ENCODE assay signal across 17 cellular contexts in genomic region chr7:105829681-105830322, GRCh38. TPM values are rescaled to one million over a fixed set of nuclear protein-coding genes. Genes with fewer than 3 reads are reported as not detected.
A peak's percentile ranks its signal among the peaks of the same experiment; 100 is the strongest.
DNase-seq lines count a peak whose midpoint lies in the region; ATAC-seq, FAIRE-seq and TF ChIP-seq lines count a peak whose summit lies in the region.
"Had no signal": no experiment of that assay in that cellular context is flagged by ENCODE, and none has a peak within 500 bp of the region (broad histone marks: within the 10 kb centered on the region; RNA-seq: fewer than 3 reads in every experiment).

No MANE protein-coding gene starts in this region.

- H3K36me3 ChIP-seq in IMR-90 (ENCODE audit: control insufficient read depth, insufficient read depth, low read length): no peaks in the 10 kb centered on the region
- H3K36me3 ChIP-seq in keratinocyte (ENCODE audit: control insufficient read depth in 2 of 2, extremely low read depth in 1 of 2, insufficient read depth in 2 of 2, low read length in 2 of 2): no peaks in the 10 kb centered on the region
- H3K36me3 ChIP-seq: spleen had no signal

- peak overlapping the region; percentile 92 for H3K27ac ChIP-seq in IMR-90 (ENCODE audit: insufficient read depth, low read length)
- peak overlapping the region; percentile 31 for H3K27ac ChIP-seq in keratinocyte (ENCODE audit: control insufficient read depth, insufficient read depth, low read length)
- H3K27ac ChIP-seq: coronary artery, KMS-11, spleen had no signal

- H3K56ac ChIP-seq in IMR-90 (ENCODE audit: extremely low read depth, insufficient read depth, low read length): peak overlapping the region; percentile 89

- peak overlapping the region; percentile 68 for H2AK9ac ChIP-seq in IMR-90 (replicated peaks; ENCODE audit: low read depth, low read length, poor library complexity)

- H2AK5ac ChIP-seq in IMR-90 (ENCODE audit: low read depth, low read length): peak overlapping the region; percentile 74

- peak; percentile 68 for DNase-seq in IMR-90
- peak; percentile 17 for DNase-seq in dermis blood vessel endothelial cell
- no peak for DNase-seq in keratinocyte (ENCODE audit: low read depth, low spot score)
- DNase-seq in urothelium cell line (ENCODE audit: low spot score): peak; percentile 41
- DNase-seq in superior temporal gyrus (ENCODE audit: extremely low spot score): no peak
- no peak for DNase-seq in ACHN
- DNase-seq: activated CD8-positive, alpha-beta T cell treated with anti-CD3 and anti-CD28 coated beads, Interleukin-2, amount 10 ng/mL, durations not matched to agents 7 days and 5 days; CD4-positive, alpha-beta T cell; NCI-H1417; spleen; stimulated activated naive CD4-positive, alpha-beta T cell treated with Interleukin-2 at 50 U/mL for 16 hours had no signal

- H3K27me3 ChIP-seq in IMR-90 (ENCODE audit: control insufficient read depth, insufficient read depth, low read length) (no peaks in the 10 kb centered on the region), keratinocyte (ENCODE audit: control insufficient read depth, extremely low read depth, insufficient read depth, low read length) (no peaks in the 10 kb centered on the region)
- H3K27me3 ChIP-seq: spleen had no signal

- H4K20me1 ChIP-seq in IMR-90 (ENCODE audit: insufficient read depth, low read length): peaks cover 3% of the 10 kb centered on the region; the same call in 1 of the 2 replicates
- no peaks in the 10 kb centered on the region for H4K20me1 ChIP-seq in keratinocyte (ENCODE audit: control insufficient read depth, extremely low read depth, insufficient read depth, low read length)

- peak overlapping the region; percentile 90 for H2BK5ac ChIP-seq in IMR-90 (ENCODE audit: low read depth, low read length, poor library complexity, severe bottlenecking)

- CTCF ChIA-PET in IMR-90 (lab: Yijun Ruan, JAX): no interaction called here

- intact Hi-C loops in IMR-90 (cut with micrococcal nuclease): loop anchor here (1.0 to 5.0 kb wide), 4 partner anchors 34 to 212 kb away; partner anchors contain the start of gene ATXN7L1

- peaks cover 28% of the 10 kb centered on the region for H3K4me1 ChIP-seq in IMR-90 (ENCODE audit: control insufficient read depth, insufficient read depth, low read length)
- peaks cover 24% of the 10 kb centered on the region for H3K4me1 ChIP-seq in keratinocyte (ENCODE audit: control insufficient read depth, extremely low read depth, insufficient read depth, low read length)

- peak overlapping the region; percentile 82 for H3K23ac ChIP-seq in IMR-90 (ENCODE audit: low read depth, low read length)

- H3K9me3 ChIP-seq in IMR-90 (ENCODE audit: control insufficient read depth, insufficient read depth, low read length) (no peaks in the 10 kb centered on the region), keratinocyte (ENCODE audit: control insufficient read depth, low read depth, low read length) (no peaks in the 10 kb centered on the region)
- H3K9me3 ChIP-seq: spleen had no signal

- peak overlapping the region; percentile 54 for H3K4me2 ChIP-seq in IMR-90 (ENCODE audit: low read depth, low read length)
- H3K4me2 ChIP-seq in keratinocyte (ENCODE audit: control insufficient read depth, extremely low read depth, insufficient read depth, low read depth, low read length): peak overlapping the region; percentile 40
- H3K4me2 ChIP-seq: KMS-11 had no signal

- H4K5ac ChIP-seq in IMR-90 (ENCODE audit: low read depth, low read length): peak overlapping the region; percentile 86

- POLR2A ChIA-PET in IMR-90 (lab: Charles Lee; ENCODE audit: unreplicated experiment): interaction anchor here (0.8 kb wide), 1 partner anchor 11 kb away, joined by 7 read pairs; no protein-coding TSS in a partner anchor

- peak overlapping the region; percentile 86 for H3K18ac ChIP-seq in IMR-90 (ENCODE audit: low read depth, low read length)

- H3K9ac ChIP-seq in IMR-90 (ENCODE audit: low read depth, low read length) (no peak overlapping the region), keratinocyte (ENCODE audit: control insufficient read depth, extremely low read depth, insufficient read depth, low read length) (no peak overlapping the region)
- H3K9ac ChIP-seq: KMS-11 had no signal

- no TSS peak for BruUV-seq in IMR-90 (replicated peaks; lab: Mats Ljungman, UMichigan)

- peak overlapping the region; percentile 35; the same call in 2 of the 3 replicates for H2BK15ac ChIP-seq in IMR-90 (ENCODE audit: low read depth, low read length)

- TF ChIP-seq POLR2A in IMR-90 (IDR thresholded peaks at IDR 0.05; ENCODE audit: low read depth, low read length): no peak

- no peak for TF ChIP-seq CTCF in IMR-90 (conservative IDR thresholded peaks at IDR 0.05; ENCODE audit: low read depth, low read length)
- TF ChIP-seq CTCF in keratinocyte (optimal IDR thresholded peaks at IDR 0.05 in 1 of 3, IDR thresholded peaks at IDR 0.05 in 1 of 3, conservative IDR thresholded peaks at IDR 0.05 in 1 of 3; ENCODE audit: extremely low read depth in 1 of 3, insufficient read depth in 2 of 3, low read length in 3 of 3): no peak

- H3K14ac ChIP-seq in IMR-90 (replicated peaks; ENCODE audit: low read depth, low read length): peak overlapping the region; percentile 85

- peak overlapping the region; percentile 93 for H2BK20ac ChIP-seq in IMR-90 (ENCODE audit: low read depth, low read length)

- peak overlapping the region; percentile 78 for H4K91ac ChIP-seq in IMR-90 (ENCODE audit: insufficient read depth, low read depth, low read length)

- no peak for TF ChIP-seq RAD21 in IMR-90 (IDR thresholded peaks at IDR 0.05; ENCODE audit: low read length)

- no CpG with 5 or more reads among the region's 5 CpGs for WGBS in IMR-90 (ENCODE audit: extremely low coverage in 2 of 2, insufficient read length in 1 of 2), 2 experiments

- in situ Hi-C loops in IMR-90 (cut with MboI; ENCODE audit: low sequenced_read_pairs): no loop called here
- in situ Hi-C loops in ACHN (cut with HindIII; ENCODE audit: low pct_ligation_motif_present, low pct_unique_long_range_greater_than_20kb, low sequenced_read_pairs): no loop called here

- H3K79me1 ChIP-seq in IMR-90 (ENCODE audit: low read depth in 1 of 2, low read length in 2 of 2): peaks cover 13 to 51% of the 10 kb centered on the region in 2 experiments

- H2AFZ ChIP-seq in IMR-90 (replicated peaks; ENCODE audit: low read length, poor library complexity) (no peak overlapping the region), keratinocyte (ENCODE audit: control insufficient read depth, low read length) (no peak overlapping the region)

- H3K4me3 ChIP-seq in IMR-90 (ENCODE audit: insufficient read depth, low read depth, low read length) (no peak overlapping the region), keratinocyte (ENCODE audit: control insufficient read depth in 2 of 3, extremely low read depth in 1 of 3, insufficient read depth in 2 of 3, low read depth in 1 of 3, low read length in 3 of 3) (no peak overlapping the region)
- H3K4me3 ChIP-seq: coronary artery, spleen had no signal

- H3K79me2 ChIP-seq in keratinocyte (ENCODE audit: control insufficient read depth, insufficient read depth, low read length): no peaks in the 10 kb centered on the region

- peak; percentile 53 for ATAC-seq in IMR-90 (ENCODE audit: low read depth)
- no peak for ATAC-seq in HG03342 (IDR thresholded peaks at IDR 0.05; ENCODE audit: unreplicated experiment)
- no peak for ATAC-seq in GM21529 (IDR thresholded peaks at IDR 0.05; ENCODE audit: unreplicated experiment)
- ATAC-seq: activated CD8-positive, alpha-beta T cell treated with anti-CD3 and anti-CD28 coated beads, Interleukin-2, amount 10 ng/mL, durations not matched to agents 7 days and 5 days had no signal

- dilution Hi-C loops in IMR-90 (cut with HindIII; ENCODE audit: low sequenced_read_pairs, unreplicated experiment) (no loop called here), keratinocyte (cut with MboI; ENCODE audit: extremely low pct_ligation_motif_present, low sequenced_read_pairs) (no loop called here)

- H3K4ac ChIP-seq in IMR-90 (ENCODE audit: low read depth, low read length): peak overlapping the region; percentile 95

- H3K9me1 ChIP-seq in IMR-90 (ENCODE audit: insufficient read depth, low read length): peaks cover 16% of the 10 kb centered on the region
- H3K9me1 ChIP-seq in keratinocyte (ENCODE audit: control insufficient read depth, extremely low read depth, insufficient read depth, low read length): no peaks in the 10 kb centered on the region

- H2BK120ac ChIP-seq in IMR-90 (ENCODE audit: low read depth, low read length): peak overlapping the region; percentile 94

- FAIRE-seq in keratinocyte (lab: Jason Lieb, UNC) (no peak), urothelium cell line (lab: Jason Lieb, UNC) (no peak)
- FAIRE-seq: frontal cortex, GM12892 had no signal

- peak overlapping the region; percentile 18 to 84; a peak in 3 of 4 replicates for H4K8ac ChIP-seq in IMR-90 (ENCODE audit: low read depth in 2 of 2, low read length in 2 of 2)

TF ChIP-seq in IMR-90, 13 proteins besides CTCF, POLR2A, EP300 and RAD21 (continues in another document):
- no peak for TF ChIP-seq MAZ (IDR thresholded peaks at IDR 0.05; ENCODE audit: borderline replicate concordance, low read depth, low read length)
- TF ChIP-seq MAFK (IDR thresholded peaks at IDR 0.05; ENCODE audit: low read depth, low read length): no peak
- no peak for TF ChIP-seq RFX5 (IDR thresholded peaks at IDR 0.05; ENCODE audit: low read depth, low read length)
- TF ChIP-seq FOS (IDR thresholded peaks at IDR 0.05; ENCODE audit: low read depth, low read length): no peak
- TF ChIP-seq CHD1 (IDR thresholded peaks at IDR 0.05; ENCODE audit: low read depth, low read length): no peak
- no peak for TF ChIP-seq MXI1 (IDR thresholded peaks at IDR 0.05; ENCODE audit: borderline replicate concordance, low read depth, low read length)

RNA-seq across cellular contexts. Expression of gene ATXN7L1, which starts 46.6 kb away (rescaled TPM):
- 4.3 and 4.7 TPM in 2 replicates for total RNA-seq in IMR-90 (2012; rRNA removed)
- polyA plus RNA-seq in IMR-90 (2012; rRNA removed): 3.2 and 3.5 TPM in 2 replicates
- polyA plus RNA-seq in IMR-90 (2012; cell fraction: cytosol; rRNA removed): 1.3 and 1.8 TPM in 2 replicates
- 3.4 and 6.4 TPM in 2 replicates for polyA plus RNA-seq in IMR-90 (2012; cell fraction: nucleus; rRNA removed; ENCODE audit: low replicate concordance)
- total RNA-seq in dermis blood vessel endothelial cell: 5.8 and 8.8 TPM in 2 replicates
- polyA plus RNA-seq in keratinocyte: 2.3 to 4.8 TPM (median 3.3 TPM) in 3 replicates
- 4.8 TPM for polyA plus RNA-seq in keratinocyte (2011; ENCODE audit: low read depth)
- polyA plus RNA-seq in keratinocyte (2011; cell fraction: cytosol; rRNA removed): 2.9 and 4.4 TPM in 2 replicates
- 4.7 and 5.2 TPM in 2 replicates for polyA plus RNA-seq in keratinocyte (2011; cell fraction: nucleus; rRNA removed)
- polyA plus RNA-seq in keratinocyte (2012; ENCODE audit: low replicate concordance): 3.2 and 4.9 TPM in 2 replicates
- 3.4 to 8.8 TPM (median 4.7 TPM) in 3 replicates for polyA minus RNA-seq in keratinocyte
- polyA minus RNA-seq in keratinocyte (2011; cell fraction: cytosol; rRNA and poly(A)+ RNA removed): 2.7 TPM
- polyA minus RNA-seq in keratinocyte (2011; cell fraction: nucleus; rRNA and poly(A)+ RNA removed): 5.3 and 12.3 TPM in 2 replicates

Comparison
In these comparisons a context has a peak if more than half of its experiments do, and no peak if none do; other contexts are left out.
1. DNase-seq: peak in IMR-90 (single experiment), dermis blood vessel endothelial cell (single experiment) and urothelium cell line (single experiment); none in keratinocyte (single experiment), superior temporal gyrus (single experiment) and ACHN (single experiment).